In the genomic region with DNA sequence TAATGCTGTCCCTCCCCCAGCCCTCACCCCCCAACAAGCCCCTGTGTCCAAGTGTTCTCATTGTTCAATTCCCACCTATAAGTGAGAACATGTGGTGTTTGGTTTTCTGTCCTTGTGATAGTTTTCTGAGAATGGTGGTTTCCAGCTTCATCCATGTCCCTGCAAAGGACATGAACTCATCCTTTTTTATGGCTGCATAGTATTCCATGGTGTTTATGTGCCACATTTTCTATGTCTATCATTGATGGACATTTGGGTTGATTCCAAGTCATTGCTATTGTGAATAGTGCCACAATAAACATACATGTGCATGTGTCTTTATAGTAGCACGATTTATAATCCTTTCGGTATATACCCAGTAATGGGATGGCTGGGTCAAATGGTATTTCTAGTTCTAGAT, we compare ENCODE assay signal across 2 cellular contexts. TPM values are rescaled to one million over a fixed set of nuclear protein-coding genes. Genes with fewer than 3 reads are reported as not detected.
"Had no signal": no experiment of that assay in that cellular context is flagged by ENCODE, and none has a peak within 500 bp of the region (broad histone marks: within the 10 kb centered on the region; RNA-seq: fewer than 3 reads in every experiment).

No MANE protein-coding gene starts in this region.

RNA-seq across cellular contexts. Expression of a gene that starts 15.6 kb away (rescaled TPM):
- total RNA-seq: GM23248, HFFc6 had no signal
- polyA plus RNA-seq: GM23248 had no signal

RNA-seq across cellular contexts. Expression of a gene that starts 17.9 kb away (rescaled TPM):
- total RNA-seq: GM23248 had no signal
